Comparison of ENCODE assay signal across 13 cellular contexts in genomic region chr6:163712569-163712966, GRCh38.
DNase-seq lines count a peak whose midpoint lies in the region; ATAC-seq and TF ChIP-seq lines count a peak whose summit lies in the region.
"Had no signal": no experiment of that assay in that cellular context is flagged by ENCODE, and none has a peak within 500 bp of the region (broad histone marks: within the 10 kb centered on the region; RNA-seq: fewer than 3 reads in every experiment).

No MANE protein-coding gene starts in this region.

- peak overlapping the region; percentile 29 for H3K9ac ChIP-seq in OCI-LY1 (ENCODE audit: low read length)
- H3K9ac ChIP-seq in skeletal muscle tissue (ENCODE audit: low read depth in 1 of 3, low read length in 3 of 3), result peak overlapping the region in 1 of 3 donors; percentile 57

- 0 out of 2 replicates have a peak, but pooled peaks cover 1% of the 10 kb centered on the region for H3F3A ChIP-seq in OCI-LY1 (ENCODE audit: insufficient read depth, low read length)

- no peaks in the 10 kb centered on the region for H3K4me1 Mint-ChIP-seq in WTC11
- H3K4me1 Mint-ChIP-seq: activated CD4-positive, alpha-beta T cell treated with anti-CD3 and anti-CD28 coated beads for 36 hours had no signal

- no peak overlapping the region for H3K4me3 Mint-ChIP-seq in WTC11
- H3K4me3 Mint-ChIP-seq: activated CD4-positive, alpha-beta T cell treated with anti-CD3 and anti-CD28 coated beads for 36 hours; CD4-positive, alpha-beta memory T cell had no signal

- no peak overlapping the region for H2AFZ ChIP-seq in OCI-LY1 (ENCODE audit: low read length)

- no peaks in the 10 kb centered on the region for H3K9me3 ChIP-seq in OCI-LY1 (ENCODE audit: low read length)
- H3K9me3 ChIP-seq in skeletal muscle tissue (ENCODE audit: control insufficient read depth in 3 of 3, low read length in 3 of 3), result no peaks in the 10 kb centered on the region

- TF ChIP-seq CTCF in OCI-LY1 (IDR thresholded peaks at IDR 0.05; ENCODE audit: low read length), result no peak
- no peak for TF ChIP-seq CTCF in GM10248 (IDR thresholded peaks at IDR 0.05; ENCODE audit: control extremely low read depth, extremely low read depth, low read depth, missing control alignments)
- no peak for TF ChIP-seq CTCF in WTC11 (IDR thresholded peaks at IDR 0.05)

- no peak overlapping the region for H3K27ac Mint-ChIP-seq in activated naive CD4-positive, alpha-beta T cell treated with anti-CD3 and anti-CD28 coated beads, Interleukin-2, amount 50 U/mL, for 72 hours
- H3K27ac Mint-ChIP-seq in WTC11, result no peak overlapping the region
- H3K27ac Mint-ChIP-seq: activated CD4-positive, alpha-beta T cell treated with anti-CD3 and anti-CD28 coated beads for 36 hours; CD4-positive, alpha-beta memory T cell had no signal

- H4K20me1 ChIP-seq in OCI-LY1 (ENCODE audit: insufficient read depth, low read length), result no peaks in the 10 kb centered on the region

- no peaks in the 10 kb centered on the region for H3K9me2 ChIP-seq in OCI-LY1 (ENCODE audit: low read depth, low read length)

- DNase-seq in GM03348 (ENCODE audit: low spot score) (peak; percentile 31), left cardiac atrium (no peak), GM10248 (ENCODE audit: extremely low spot score) (no peak), NCI-H2171 (lab: John Stamatoyannopoulos, UW) (no peak), WTC11 (ENCODE audit: low spot score) (no peak)
- DNase-seq in activated naive CD4-positive, alpha-beta T cell treated with anti-CD3 and anti-CD28 coated beads, Interleukin-2, amount 50 U/mL, for 72 hours (ENCODE audit: low spot score in 2 of 2), result no peak
- DNase-seq: activated CD4-positive, alpha-beta T cell treated with anti-CD3 and anti-CD28 coated beads for 36 hours; activated naive CD4-positive, alpha-beta T cell treated with anti-CD3 and anti-CD28 coated beads, Interleukin-2, amount 50 U/mL, for 16 hours; CD4-positive, alpha-beta memory T cell; NCI-H226; SHP77 treated with DMSO at 0.1 percent for 48 hours had no signal

- H3K4me1 ChIP-seq in OCI-LY1 (ENCODE audit: insufficient read depth, low read length, severe bottlenecking) (peaks cover 67% of the 10 kb centered on the region), skeletal muscle tissue (ENCODE audit: control insufficient read depth in 3 of 3, insufficient read depth in 3 of 3, low read length in 3 of 3) (peaks cover 44 to 57% (median 56%) of the 10 kb centered on the region in 3 donors)

- intact Hi-C loops in left cardiac atrium (cut with DNase I), result no loop called here

- H3K79me2 ChIP-seq in OCI-LY1 (ENCODE audit: insufficient read depth, low read length), result no peaks in the 10 kb centered on the region

- POLR2A ChIA-PET in GM10248 (lab: Yijun Ruan, JAX), result no interaction called here
- POLR2A ChIA-PET in WTC11 (lab: Charles Lee), result no interaction called here

- H3K36me3 ChIP-seq in OCI-LY1 (ENCODE audit: insufficient read depth, low read length), result no peaks in the 10 kb centered on the region
- no peaks in the 10 kb centered on the region for H3K36me3 ChIP-seq in skeletal muscle tissue (ENCODE audit: control insufficient read depth in 3 of 3, insufficient read depth in 3 of 3, low read length in 3 of 3)

- H3K4me3 ChIP-seq in OCI-LY1 (ENCODE audit: low read depth, low read length, poor library complexity, severe bottlenecking), result peak overlapping the region; percentile 13
- H3K4me3 ChIP-seq in skeletal muscle tissue (ENCODE audit: low read length in 3 of 3), result no peak overlapping the region

- CTCF ChIA-PET in GM10248 (lab: Yijun Ruan, JAX) (interaction anchor here (1.7 kb wide), 1 partner anchor 9 kb away, joined by 4 read pairs; no protein-coding TSS in a partner anchor), WTC11 (lab: Charles Lee) (no interaction called here)

- H3K27me3 Mint-ChIP-seq in WTC11 (ENCODE audit: low read depth), result no peaks in the 10 kb centered on the region

- H3K9me3 Mint-ChIP-seq in activated naive CD4-positive, alpha-beta T cell treated with anti-CD3 and anti-CD28 coated beads, Interleukin-2, amount 50 U/mL, for 72 hours, result no peaks in the 10 kb centered on the region
- no peaks in the 10 kb centered on the region for H3K9me3 Mint-ChIP-seq in WTC11

- peak overlapping the region; percentile 9; the same call in 1 of the 2 replicates for H3K4me2 ChIP-seq in OCI-LY1 (ENCODE audit: low read length)

- no peaks in the 10 kb centered on the region for H3K36me3 Mint-ChIP-seq in activated naive CD4-positive, alpha-beta T cell treated with anti-CD3 and anti-CD28 coated beads, Interleukin-2, amount 50 U/mL, for 72 hours
- no peaks in the 10 kb centered on the region for H3K36me3 Mint-ChIP-seq in WTC11
- H3K36me3 Mint-ChIP-seq: CD4-positive, alpha-beta memory T cell had no signal

- H3K27me3 ChIP-seq in OCI-LY1 (ENCODE audit: insufficient read depth, low read length), result no peaks in the 10 kb centered on the region
- H3K27me3 ChIP-seq in skeletal muscle tissue (ENCODE audit: control insufficient read depth in 3 of 3, insufficient read depth in 3 of 3, low read length in 3 of 3), result no peaks in the 10 kb centered on the region

- H3K27ac ChIP-seq in OCI-LY1 (ENCODE audit: low read depth, low read length, poor library complexity, severe bottlenecking) (peak overlapping the region; percentile 78), skeletal muscle tissue (ENCODE audit: low read depth, low read length) (peak overlapping the region; percentile 21)

- ATAC-seq in left cardiac atrium, result peak; percentile 5 to 29
- no peak for ATAC-seq in activated naive CD4-positive, alpha-beta T cell treated with anti-CD3 and anti-CD28 coated beads, Interleukin-2, amount 50 U/mL, for 72 hours
- no peak for ATAC-seq in WTC11
- ATAC-seq: activated CD4-positive, alpha-beta T cell treated with anti-CD3 and anti-CD28 coated beads for 36 hours had no signal

TF ChIP-seq in WTC11, 78 proteins besides CTCF, POLR2A, EP300 and RAD21 (continues in another document):
- TF ChIP-seq HMGXB4 (CRISPR knock-in tag; IDR thresholded peaks at IDR 0.05), result no peak
- TF ChIP-seq ETV6 (CRISPR knock-in tag; IDR thresholded peaks at IDR 0.05), result no peak
- TF ChIP-seq HMGA2 (CRISPR knock-in tag; IDR thresholded peaks at IDR 0.05), result no peak
- TF ChIP-seq ZSCAN18 (CRISPR knock-in tag; IDR thresholded peaks at IDR 0.05), result no peak
- no peak for TF ChIP-seq CDX4 (CRISPR knock-in tag; IDR thresholded peaks at IDR 0.05; ENCODE audit: borderline replicate concordance)
- no peak for TF ChIP-seq FOXJ3 (CRISPR knock-in tag; IDR thresholded peaks at IDR 0.05; ENCODE audit: borderline replicate concordance)

Comparison
In these comparisons a context has a peak if more than half of its experiments do, and no peak if none do; other contexts are left out.
1. ATAC-seq: peak in left cardiac atrium (2 of 2); none in activated naive CD4-positive, alpha-beta T cell treated with anti-CD3 and anti-CD28 coated beads, Interleukin-2, amount 50 U/mL, for 72 hours (0 of 2) and WTC11 (single experiment).